ENCODE assay signal across 25 cellular contexts in genomic region chr19:8023371-8023770, GRCh38. TPM values are rescaled to one million over a fixed set of nuclear protein-coding genes. Genes with fewer than 3 reads are reported as not detected.
"Had no signal": no experiment of that assay in that cellular context is flagged by ENCODE, and none has a peak within 500 bp of the region (broad histone marks: within the 10 kb centered on the region; RNA-seq: fewer than 3 reads in every experiment).

No MANE protein-coding gene starts in this region.

- H3K36me3 ChIP-seq: neutrophil, ovary, right atrium auricular region, thyroid gland, upper lobe of left lung, uterus had no signal

- ATAC-seq: left colon; left ventricle myocardium superior; natural killer cell treated with Interleukin-12 subunit alpha and Interleukin-12 subunit beta and Interleukin-15 and Interleukin-18, amount 100 ng/mL, for 72 hours had no signal

- H3K27ac Mint-ChIP-seq: natural killer cell treated with Interleukin-12 subunit alpha and Interleukin-12 subunit beta and Interleukin-15 and Interleukin-18, amount 100 ng/mL, for 72 hours had no signal

- H3K9me3 ChIP-seq: neutrophil, ovary, right atrium auricular region, thyroid gland, upper lobe of left lung, uterus had no signal

- H3K4me1 ChIP-seq: right atrium auricular region, thyroid gland, uterus had no signal

- H3K4me3 Mint-ChIP-seq: natural killer cell treated with Interleukin-12 subunit alpha and Interleukin-12 subunit beta and Interleukin-15 and Interleukin-18, amount 100 ng/mL, for 72 hours had no signal

- H3K27me3 ChIP-seq: dorsolateral prefrontal cortex, hepatocyte, neutrophil, ovary, right atrium auricular region, thyroid gland, upper lobe of left lung, uterus had no signal

- H3K79me2 ChIP-seq: hepatocyte had no signal

- DNase-seq: dorsolateral prefrontal cortex; effector CD8-positive, alpha-beta T cell; foreskin melanocyte; head of caudate nucleus; left colon; left ventricle myocardium superior; mesenchymal stem cell; midbrain; ovary; small intestine; stimulated activated CD4-positive, alpha-beta T cell treated with anti-CD3 and anti-CD28 coated beads, Interleukin-12 subunit alpha, Interleukin-12 subunit beta, amount 100 ng/mL, for 4 hours; stimulated activated naive CD4-positive, alpha-beta T cell treated with Interleukin-2 at 50 U/mL for 16 hours; thyroid gland; upper lobe of left lung; uterus had no signal

- H3K4me2 ChIP-seq: hepatocyte had no signal

- H3K27ac ChIP-seq: coronary artery, dorsolateral prefrontal cortex, hepatocyte, neutrophil, ovary, right atrium auricular region, thyroid gland, upper lobe of left lung, uterus had no signal

- H3K9me3 Mint-ChIP-seq: natural killer cell treated with Interleukin-12 subunit alpha and Interleukin-12 subunit beta and Interleukin-15 and Interleukin-18, amount 100 ng/mL, for 72 hours had no signal

- H3K36me3 Mint-ChIP-seq: natural killer cell treated with Interleukin-12 subunit alpha and Interleukin-12 subunit beta and Interleukin-15 and Interleukin-18, amount 100 ng/mL, for 72 hours had no signal

- H3K27me3 Mint-ChIP-seq: natural killer cell treated with Interleukin-12 subunit alpha and Interleukin-12 subunit beta and Interleukin-15 and Interleukin-18, amount 100 ng/mL, for 72 hours had no signal

- H2AFZ ChIP-seq: hepatocyte had no signal

- H3K4me3 ChIP-seq: coronary artery, dorsolateral prefrontal cortex, hepatocyte, lung, ovary, right atrium auricular region, thyroid gland, upper lobe of left lung, uterus had no signal

RNA-seq across cellular contexts. Expression of gene CCL25, which starts 29.2 kb away (rescaled TPM):
- total RNA-seq: cerebellum, fibroblast of lung, hepatocyte, kidney epithelial cell, left colon, left ventricle myocardium superior, lung, ovary, posterior vena cava, right atrium auricular region, thyroid gland, upper lobe of left lung, uterus had no signal
- polyA plus RNA-seq: fibroblast of lung, hepatocyte, lung, ovary had no signal
